In genomic region chr2:191202881-191203397, GRCh38 we compare ENCODE assay signal across 8 cellular contexts. TPM values are rescaled to one million over a fixed set of nuclear protein-coding genes. Genes with fewer than 3 reads are reported as not detected.
DNase-seq lines count a peak whose midpoint lies in the region; ATAC-seq lines count a peak whose summit lies in the region.

No MANE protein-coding gene starts in this region.

- CTCF ChIA-PET in activated CD8-positive, alpha-beta memory T cell treated with anti-CD3 and anti-CD28 coated beads, Interleukin-2, amount 10 ng/mL, durations not matched to agents 7 days and 5 days (lab: Charles Lee): no interaction called here

- H3K36me3 Mint-ChIP-seq in activated CD8-positive, alpha-beta memory T cell treated with anti-CD3 and anti-CD28 coated beads, Interleukin-2, amount 10 ng/mL, durations not matched to agents 7 days and 5 days: peaks cover 28% of the 10 kb centered on the region
- no peaks in the 10 kb centered on the region for H3K36me3 Mint-ChIP-seq in activated T-helper 2 cell treated with anti-CD3 and anti-CD28 coated beads, Interferon-gamma antibody, Interleukin-2, Interleukin-4, amounts not matched to agents 10 μg/mL and 5 μg/mL and 100 μg/mL, durations not matched to agents 14 hours and 24 hours and 36 hours (ENCODE audit: low read depth)

- no peaks in the 10 kb centered on the region for H3K27me3 Mint-ChIP-seq in activated CD8-positive, alpha-beta memory T cell treated with anti-CD3 and anti-CD28 coated beads, Interleukin-2, amount 10 ng/mL, durations not matched to agents 7 days and 5 days
- H3K27me3 Mint-ChIP-seq in activated T-helper 2 cell treated with anti-CD3 and anti-CD28 coated beads, Interferon-gamma antibody, Interleukin-2, Interleukin-4, amounts not matched to agents 10 μg/mL and 5 μg/mL and 100 μg/mL, durations not matched to agents 14 hours and 24 hours and 36 hours (ENCODE audit: low read depth): no peaks in the 10 kb centered on the region
- no peaks in the 10 kb centered on the region for H3K27me3 Mint-ChIP-seq in stimulated activated naive CD8-positive, alpha-beta T cell treated with anti-CD3 and anti-CD28 coated beads, Interleukin-15, amount 100 ng/mL, for 72 hours

- H3K4me3 Mint-ChIP-seq in activated CD8-positive, alpha-beta memory T cell treated with anti-CD3 and anti-CD28 coated beads, Interleukin-2, amount 10 ng/mL, durations not matched to agents 7 days and 5 days: no peak overlapping the region
- H3K4me3 Mint-ChIP-seq in activated T-helper 2 cell treated with anti-CD3 and anti-CD28 coated beads, Interferon-gamma antibody, Interleukin-2, Interleukin-4, amounts not matched to agents 10 μg/mL and 5 μg/mL and 100 μg/mL, durations not matched to agents 14 hours and 24 hours and 36 hours (ENCODE audit: low read depth): no peak overlapping the region
- H3K4me3 Mint-ChIP-seq in stimulated activated naive CD8-positive, alpha-beta T cell treated with anti-CD3 and anti-CD28 coated beads, Interleukin-15, amount 100 ng/mL, for 72 hours: peak overlapping the region; percentile 27 to 53

- peak overlapping the region; percentile 80 for H3K27ac Mint-ChIP-seq in activated CD8-positive, alpha-beta memory T cell treated with anti-CD3 and anti-CD28 coated beads, Interleukin-2, amount 10 ng/mL, durations not matched to agents 7 days and 5 days
- peak overlapping the region; percentile 14 for H3K27ac Mint-ChIP-seq in activated T-helper 2 cell treated with anti-CD3 and anti-CD28 coated beads, Interferon-gamma antibody, Interleukin-2, Interleukin-4, amounts not matched to agents 10 μg/mL and 5 μg/mL and 100 μg/mL, durations not matched to agents 14 hours and 24 hours and 36 hours
- H3K27ac Mint-ChIP-seq in stimulated activated naive CD8-positive, alpha-beta T cell treated with anti-CD3 and anti-CD28 coated beads, Interleukin-15, amount 100 ng/mL, for 72 hours: peak overlapping the region; percentile 56 to 77

- peak; percentile 22 for ATAC-seq in activated CD8-positive, alpha-beta memory T cell treated with anti-CD3 and anti-CD28 coated beads, Interleukin-2, amount 10 ng/mL, durations not matched to agents 7 days and 5 days
- peak; percentile 88 for ATAC-seq in left ventricle myocardium superior
- peak; percentile 79 for ATAC-seq in stimulated activated naive CD8-positive, alpha-beta T cell treated with anti-CD3 and anti-CD28 coated beads, Interleukin-15, amount 100 ng/mL, for 72 hours
- no peak for ATAC-seq in GM21786 (IDR thresholded peaks at IDR 0.05; ENCODE audit: unreplicated experiment)

- intact Hi-C loops in activated T-helper 2 cell treated with anti-CD3 and anti-CD28 coated beads, Interferon-gamma antibody, Interleukin-2, Interleukin-4, amounts not matched to agents 10 μg/mL and 5 μg/mL and 100 μg/mL, durations not matched to agents 14 hours and 24 hours and 36 hours (cut with micrococcal nuclease): no loop called here
- intact Hi-C loops in left ventricle myocardium superior (cut with micrococcal nuclease): no loop called here

- H3K9me3 Mint-ChIP-seq in activated CD8-positive, alpha-beta memory T cell treated with anti-CD3 and anti-CD28 coated beads, Interleukin-2, amount 10 ng/mL, durations not matched to agents 7 days and 5 days (ENCODE audit: low read depth): no peaks in the 10 kb centered on the region
- peaks cover 21% of the 10 kb centered on the region for H3K9me3 Mint-ChIP-seq in activated T-helper 2 cell treated with anti-CD3 and anti-CD28 coated beads, Interferon-gamma antibody, Interleukin-2, Interleukin-4, amounts not matched to agents 10 μg/mL and 5 μg/mL and 100 μg/mL, durations not matched to agents 14 hours and 24 hours and 36 hours
- H3K9me3 Mint-ChIP-seq in stimulated activated naive CD8-positive, alpha-beta T cell treated with anti-CD3 and anti-CD28 coated beads, Interleukin-15, amount 100 ng/mL, for 72 hours: peaks cover 14 to 29% of the 10 kb centered on the region in 2 donors

- peak; percentile 68 for DNase-seq in activated CD8-positive, alpha-beta memory T cell treated with anti-CD3 and anti-CD28 coated beads, Interleukin-2, amount 10 ng/mL, durations not matched to agents 7 days and 5 days
- DNase-seq in activated CD8-positive, alpha-beta memory T cell treated with anti-CD3 and anti-CD28 coated beads for 24 hours: no peak
- no peak for DNase-seq in activated T-helper 2 cell treated with anti-CD3 and anti-CD28 coated beads, Interferon-gamma antibody, Interleukin-2, Interleukin-4, amounts not matched to agents 10 μg/mL and 5 μg/mL and 100 μg/mL, durations not matched to agents 14 hours and 24 hours and 36 hours (ENCODE audit: low spot score)
- DNase-seq in left ventricle myocardium superior: peak; percentile 34
- DNase-seq in stimulated activated naive CD8-positive, alpha-beta T cell treated with anti-CD3 and anti-CD28 coated beads, Interleukin-15, amount 100 ng/mL, for 72 hours: peak in 1 of 2 donors; percentile 43
- DNase-seq in pons (ENCODE audit: low spot score): no peak
- no peak for DNase-seq in SIG-M5 treated with dmso at 0.1 percent for 504 hours (lab: John Stamatoyannopoulos, UW; ENCODE audit: unreplicated experiment)

- H3K4me1 Mint-ChIP-seq in activated CD8-positive, alpha-beta memory T cell treated with anti-CD3 and anti-CD28 coated beads, Interleukin-2, amount 10 ng/mL, durations not matched to agents 7 days and 5 days: peaks cover 47% of the 10 kb centered on the region
- H3K4me1 Mint-ChIP-seq in activated T-helper 2 cell treated with anti-CD3 and anti-CD28 coated beads, Interferon-gamma antibody, Interleukin-2, Interleukin-4, amounts not matched to agents 10 μg/mL and 5 μg/mL and 100 μg/mL, durations not matched to agents 14 hours and 24 hours and 36 hours (ENCODE audit: low read depth): peaks cover 42% of the 10 kb centered on the region
- peaks cover 73% of the 10 kb centered on the region for H3K4me1 Mint-ChIP-seq in stimulated activated naive CD8-positive, alpha-beta T cell treated with anti-CD3 and anti-CD28 coated beads, Interleukin-15, amount 100 ng/mL, for 72 hours

RNA-seq across cellular contexts. Expression of gene MYO1B, which starts 42.3 kb away (rescaled TPM):
- total RNA-seq in activated CD8-positive, alpha-beta memory T cell treated with anti-CD3 and anti-CD28 coated beads, Interleukin-2, amount 10 ng/mL, durations not matched to agents 7 days and 5 days: 1 to 10 TPM; 1.6 to 4.3 TPM
- total RNA-seq in activated T-helper 2 cell treated with anti-CD3 and anti-CD28 coated beads, Interferon-gamma antibody, Interleukin-2, Interleukin-4, amounts not matched to agents 10 μg/mL and 5 μg/mL and 100 μg/mL, durations not matched to agents 14 hours and 24 hours and 36 hours: 7.0 and 12.2 TPM in 2 replicates
- 16.0 TPM for total RNA-seq in left ventricle myocardium superior

RNA-seq across cellular contexts. Expression of gene STAT4, which starts 52.1 kb away (rescaled TPM):
- total RNA-seq in activated CD8-positive, alpha-beta memory T cell treated with anti-CD3 and anti-CD28 coated beads, Interleukin-2, amount 10 ng/mL, durations not matched to agents 7 days and 5 days: 100 to 1,000 TPM; 101 to 109 TPM
- total RNA-seq in activated T-helper 2 cell treated with anti-CD3 and anti-CD28 coated beads, Interferon-gamma antibody, Interleukin-2, Interleukin-4, amounts not matched to agents 10 μg/mL and 5 μg/mL and 100 μg/mL, durations not matched to agents 14 hours and 24 hours and 36 hours: 92.2 and 96.9 TPM in 2 replicates
- 0.57 TPM for total RNA-seq in left ventricle myocardium superior

Comparison
In these comparisons a context has a peak if more than half of its experiments do, and no peak if none do; other contexts are left out.
1. DNase-seq: peak in activated CD8-positive, alpha-beta memory T cell treated with anti-CD3 and anti-CD28 coated beads, Interleukin-2, amount 10 ng/mL, durations not matched to agents 7 days and 5 days (single experiment) and left ventricle myocardium superior (single experiment); none in activated CD8-positive, alpha-beta memory T cell treated with anti-CD3 and anti-CD28 coated beads for 24 hours (single experiment), activated T-helper 2 cell treated with anti-CD3 and anti-CD28 coated beads, Interferon-gamma antibody, Interleukin-2, Interleukin-4, amounts not matched to agents 10 μg/mL and 5 μg/mL and 100 μg/mL, durations not matched to agents 14 hours and 24 hours and 36 hours (single experiment), pons (single experiment) and SIG-M5 treated with dmso at 0.1 percent for 504 hours (single experiment).
2. H3K27ac Mint-ChIP-seq: peak in every context shown above with its lines; median percentile 80 in activated CD8-positive, alpha-beta memory T cell treated with anti-CD3 and anti-CD28 coated beads, Interleukin-2, amount 10 ng/mL, durations not matched to agents 7 days and 5 days; 66 in stimulated activated naive CD8-positive, alpha-beta T cell treated with anti-CD3 and anti-CD28 coated beads, Interleukin-15, amount 100 ng/mL, for 72 hours; 14 in activated T-helper 2 cell treated with anti-CD3 and anti-CD28 coated beads, Interferon-gamma antibody, Interleukin-2, Interleukin-4, amounts not matched to agents 10 μg/mL and 5 μg/mL and 100 μg/mL, durations not matched to agents 14 hours and 24 hours and 36 hours.
3. H3K4me3 Mint-ChIP-seq: peak in stimulated activated naive CD8-positive, alpha-beta T cell treated with anti-CD3 and anti-CD28 coated beads, Interleukin-15, amount 100 ng/mL, for 72 hours (2 of 2); none in activated CD8-positive, alpha-beta memory T cell treated with anti-CD3 and anti-CD28 coated beads, Interleukin-2, amount 10 ng/mL, durations not matched to agents 7 days and 5 days (single experiment) and activated T-helper 2 cell treated with anti-CD3 and anti-CD28 coated beads, Interferon-gamma antibody, Interleukin-2, Interleukin-4, amounts not matched to agents 10 μg/mL and 5 μg/mL and 100 μg/mL, durations not matched to agents 14 hours and 24 hours and 36 hours (single experiment).
4. RNA of gene STAT4, which starts 52.1 kb away (total RNA-seq): 101 to 109 TPM in activated CD8-positive, alpha-beta memory T cell treated with anti-CD3 and anti-CD28 coated beads, Interleukin-2, amount 10 ng/mL, durations not matched to agents 7 days and 5 days and 92.2 to 96.9 TPM in activated T-helper 2 cell treated with anti-CD3 and anti-CD28 coated beads, Interferon-gamma antibody, Interleukin-2, Interleukin-4, amounts not matched to agents 10 μg/mL and 5 μg/mL and 100 μg/mL, durations not matched to agents 14 hours and 24 hours and 36 hours; 0.57 TPM in left ventricle myocardium superior (single experiment); every median in the first group is over 10 times any median in the second.